ENCODE assay signal across 17 cellular contexts in the genomic region with DNA sequence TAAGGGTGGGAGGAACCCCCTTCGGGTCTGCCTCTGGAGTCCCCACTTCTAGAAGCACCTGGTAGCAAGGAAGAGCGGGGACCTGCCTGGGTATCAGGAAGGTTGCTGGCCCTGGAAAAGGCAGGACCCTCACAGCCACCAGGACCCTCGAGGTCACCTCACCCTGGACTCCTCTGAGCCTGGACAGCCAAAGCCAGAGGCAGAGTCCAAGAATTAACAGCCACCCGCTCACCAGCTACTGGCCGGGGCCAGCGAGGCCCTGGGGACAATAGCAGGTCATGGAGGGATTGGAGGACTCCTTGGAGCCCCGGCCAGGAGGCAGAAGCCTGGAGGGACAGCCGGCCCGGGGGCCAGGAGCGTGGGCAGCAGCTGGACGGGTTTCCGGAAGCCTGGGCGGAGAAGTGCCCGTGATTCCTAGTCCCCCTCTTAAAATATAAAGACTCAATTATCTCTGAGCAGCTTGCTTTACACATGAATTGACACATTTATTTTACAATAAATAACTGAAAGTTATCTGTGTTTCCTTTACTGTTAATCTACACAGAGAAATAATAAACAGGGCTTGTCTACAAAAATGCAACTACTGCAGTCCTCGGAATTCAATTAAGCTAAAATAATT. TPM values are rescaled to one million over a fixed set of nuclear protein-coding genes. Genes with fewer than 3 reads are reported as not detected.
A peak's percentile ranks its signal among the peaks of the same experiment; 100 is the strongest.
DNase-seq lines count a peak whose midpoint lies in the region; ATAC-seq, FAIRE-seq and TF ChIP-seq lines count a peak whose summit lies in the region.
"Had no signal": no experiment of that assay in that cellular context is flagged by ENCODE, and none has a peak within 500 bp of the region (broad histone marks: within the 10 kb centered on the region; RNA-seq: fewer than 3 reads in every experiment).

No MANE protein-coding gene starts in this region.

- H3K4me3 Mint-ChIP-seq in activated T-helper 1 cell treated with anti-CD3 and anti-CD28 coated beads, Interleukin-12 subunit alpha, Interleukin-12 subunit beta, Interleukin-2, Interleukin-4 antibody, amounts not matched to agents 30 ng/mL and 10 ng/mL and 1 ng/mL, durations not matched to agents 14 hours and 24 hours and 36 hours: peak overlapping the region; percentile 78
- H3K4me3 Mint-ChIP-seq in immature natural killer cell (peak overlapping the region in 3 of 5 donors; percentile 21 to 65 (median 42)), CD14-positive monocyte (no peak overlapping the region)

- TF ChIP-seq CTCF in A673 (conservative IDR thresholded peaks at IDR 0.05; ENCODE audit: low read depth, low read length) (no peak), HEK293 (tag by site-specific recombination; IDR thresholded peaks at IDR 0.05) (no peak), CD14-positive monocyte (IDR thresholded peaks at IDR 0.05) (no peak), lower lobe of right lung (IDR thresholded peaks at IDR 0.05) (no peak)

- no peak overlapping the region for H3K4me3 ChIP-seq in A673 (ENCODE audit: low read depth, low read length, poor library complexity, severe bottlenecking)
- no peak overlapping the region for H3K4me3 ChIP-seq in HEK293 (ENCODE audit: low read depth, low read length)
- no peak overlapping the region for H3K4me3 ChIP-seq in lower lobe of right lung
- no peak overlapping the region for H3K4me3 ChIP-seq in H7 (ENCODE audit: insufficient read depth, low read depth, low read length)
- H3K4me3 ChIP-seq: lung had no signal

- intact Hi-C loops in A673 (cut with micrococcal nuclease; ENCODE audit: unreplicated experiment) (no loop called here), CD14-positive monocyte (cut with micrococcal nuclease) (no loop called here), lower lobe of right lung (cut with DNase I) (no loop called here)
- intact Hi-C loops in activated T-helper 1 cell treated with anti-CD3 and anti-CD28 coated beads, Interleukin-12 subunit alpha, Interleukin-12 subunit beta, Interleukin-2, Interleukin-4 antibody, amounts not matched to agents 30 ng/mL and 10 ng/mL and 1 ng/mL, durations not matched to agents 14 hours and 24 hours and 36 hours (cut with micrococcal nuclease): no loop called here

- H3K27me3 ChIP-seq in A673 (replicated peaks; ENCODE audit: insufficient read depth, low read depth, low read length, poor library complexity): no peaks in the 10 kb centered on the region
- H3K27me3 ChIP-seq in lower lobe of right lung (ENCODE audit: low read depth): peaks cover 15% of the 10 kb centered on the region
- no peaks in the 10 kb centered on the region; the same call in 1 of the 2 replicates for H3K27me3 ChIP-seq in H7 (ENCODE audit: control insufficient read depth, insufficient read depth, low read length)

- no peak for FAIRE-seq in GM12891 (lab: Jason Lieb, UNC)

- peak overlapping the region; percentile 97 for H3K27ac Mint-ChIP-seq in activated T-helper 1 cell treated with anti-CD3 and anti-CD28 coated beads, Interleukin-12 subunit alpha, Interleukin-12 subunit beta, Interleukin-2, Interleukin-4 antibody, amounts not matched to agents 30 ng/mL and 10 ng/mL and 1 ng/mL, durations not matched to agents 14 hours and 24 hours and 36 hours
- H3K27ac Mint-ChIP-seq in immature natural killer cell: peak overlapping the region in 5 of 6 donors; percentile 57 to 80 (median 70)
- H3K27ac Mint-ChIP-seq in CD14-positive monocyte: no peak overlapping the region

- H3K4me1 Mint-ChIP-seq in activated T-helper 1 cell treated with anti-CD3 and anti-CD28 coated beads, Interleukin-12 subunit alpha, Interleukin-12 subunit beta, Interleukin-2, Interleukin-4 antibody, amounts not matched to agents 30 ng/mL and 10 ng/mL and 1 ng/mL, durations not matched to agents 14 hours and 24 hours and 36 hours (ENCODE audit: low read depth): peaks cover 95% of the 10 kb centered on the region
- peaks cover 80 to 93% of the 10 kb centered on the region in 2 donors for H3K4me1 Mint-ChIP-seq in immature natural killer cell
- no peaks in the 10 kb centered on the region for H3K4me1 Mint-ChIP-seq in CD14-positive monocyte

- H3K36me3 Mint-ChIP-seq in activated T-helper 1 cell treated with anti-CD3 and anti-CD28 coated beads, Interleukin-12 subunit alpha, Interleukin-12 subunit beta, Interleukin-2, Interleukin-4 antibody, amounts not matched to agents 30 ng/mL and 10 ng/mL and 1 ng/mL, durations not matched to agents 14 hours and 24 hours and 36 hours (ENCODE audit: low read depth): peaks cover 37% of the 10 kb centered on the region
- peaks cover 0 to 9% (median 5%) of the 10 kb centered on the region in 3 donors for H3K36me3 Mint-ChIP-seq in immature natural killer cell
- no peaks in the 10 kb centered on the region for H3K36me3 Mint-ChIP-seq in CD14-positive monocyte

- H3K36me3 ChIP-seq in A673 (ENCODE audit: insufficient read depth, low read length, poor library complexity, severe bottlenecking): peaks cover 95% of the 10 kb centered on the region
- peaks cover 0 to 11% of the 10 kb centered on the region in 2 experiments; a peak in 1 of 3 replicates for H3K36me3 ChIP-seq in HEK293 (ENCODE audit: control insufficient read depth in 2 of 2, insufficient read depth in 1 of 2, low read length in 2 of 2)
- H3K36me3 ChIP-seq in lower lobe of right lung: no peaks in the 10 kb centered on the region
- no peaks in the 10 kb centered on the region; the same call in 1 of the 2 replicates for H3K36me3 ChIP-seq in H7 (replicated peaks; ENCODE audit: control insufficient read depth, insufficient read depth, low read length)

- H3K27me3 Mint-ChIP-seq in activated T-helper 1 cell treated with anti-CD3 and anti-CD28 coated beads, Interleukin-12 subunit alpha, Interleukin-12 subunit beta, Interleukin-2, Interleukin-4 antibody, amounts not matched to agents 30 ng/mL and 10 ng/mL and 1 ng/mL, durations not matched to agents 14 hours and 24 hours and 36 hours (ENCODE audit: insufficient read depth): no peaks in the 10 kb centered on the region
- peaks cover 0 to 3% (median 3%) of the 10 kb centered on the region in 3 donors for H3K27me3 Mint-ChIP-seq in immature natural killer cell (ENCODE audit: low read depth in 3 of 3)
- H3K27me3 Mint-ChIP-seq in CD14-positive monocyte (ENCODE audit: low read depth in 3 of 3): peaks cover 18 to 37% (median 27%) of the 10 kb centered on the region in 3 donors

- TF ChIP-seq POLR2A in GM12891 (IDR thresholded peaks at IDR 0.05; ENCODE audit: low read depth, low read length): no peak

- no TSS peak for BruUV-seq in A673 (replicated peaks; lab: Mats Ljungman, UMichigan)

- no peak for ATAC-seq in lower lobe of right lung

- H3K9me3 Mint-ChIP-seq in activated T-helper 1 cell treated with anti-CD3 and anti-CD28 coated beads, Interleukin-12 subunit alpha, Interleukin-12 subunit beta, Interleukin-2, Interleukin-4 antibody, amounts not matched to agents 30 ng/mL and 10 ng/mL and 1 ng/mL, durations not matched to agents 14 hours and 24 hours and 36 hours: no peaks in the 10 kb centered on the region
- no peaks in the 10 kb centered on the region for H3K9me3 Mint-ChIP-seq in immature natural killer cell
- peaks cover 0 to 2% (median 0%) of the 10 kb centered on the region in 7 donors for H3K9me3 Mint-ChIP-seq in CD14-positive monocyte

- POLR2A ChIA-PET in A673 (lab: Charles Lee; ENCODE audit: low non-redundant PET): no interaction called here
- POLR2A ChIA-PET in HEK293 (lab: Yijun Ruan, JAX): no interaction called here

- H3K4me1 ChIP-seq in A673 (ENCODE audit: insufficient read depth, low read length, poor library complexity, severe bottlenecking) (peaks cover 75% of the 10 kb centered on the region), HEK293 (ENCODE audit: control insufficient read depth, insufficient read depth, low read length) (peaks cover 55% of the 10 kb centered on the region), lower lobe of right lung (no peaks in the 10 kb centered on the region)

- peak overlapping the region; percentile 24 for H3K27ac ChIP-seq in A673 (ENCODE audit: low read depth, low read length, poor library complexity, severe bottlenecking)
- peak overlapping the region; percentile 71; the same call in 1 of the 2 replicates for H3K27ac ChIP-seq in HEK293 (ENCODE audit: extremely low read depth, low read depth, low read length)
- no peak overlapping the region for H3K27ac ChIP-seq in lower lobe of right lung

- CTCF ChIA-PET in A673 (lab: Charles Lee) (interaction anchor here (0.5 kb wide), 1 partner anchor 12 kb away, joined by 3 read pairs; no protein-coding TSS in a partner anchor), HEK293 (lab: Yijun Ruan, JAX) (interaction anchor here (1.3 kb wide), 1 partner anchor 12 kb away, joined by 5 read pairs; no protein-coding TSS in a partner anchor)

- DNase-seq in A673 (ENCODE audit: low spot score) (no peak), immature natural killer cell (no peak), CD14-positive monocyte (ENCODE audit: low spot score) (no peak), lower lobe of right lung (no peak), GM12891 (ENCODE audit: insufficient read length, low spot score) (no peak), H7 (no peak)
- DNase-seq in activated T-helper 1 cell treated with anti-CD3 and anti-CD28 coated beads, Interleukin-12 subunit alpha, Interleukin-12 subunit beta, Interleukin-2, Interleukin-4 antibody, amounts not matched to agents 30 ng/mL and 10 ng/mL and 1 ng/mL, durations not matched to agents 14 hours and 24 hours and 36 hours (ENCODE audit: low spot score): no peak
- DNase-seq: Calu3; GF-D8; KG1; NCI-H1048; NCI-H524 treated with DMSO at 0.1 percent for 48 hours; SIG-M5; stimulated activated CD4-positive, alpha-beta T cell treated with anti-CD3 and anti-CD28 coated beads, Interleukin-4, amount 100 ng/mL, for 24 hours; T1000 had no signal

- H3K9me3 ChIP-seq in A673 (ENCODE audit: low read depth, low read length, poor library complexity, severe bottlenecking) (no peaks in the 10 kb centered on the region), HEK293 (ENCODE audit: control insufficient read depth, insufficient read depth, low read depth, low read length) (no peaks in the 10 kb centered on the region), lower lobe of right lung (no peaks in the 10 kb centered on the region)

TF ChIP-seq in GM12891, 5 proteins besides CTCF, POLR2A, EP300 and RAD21:
- no peak for TF ChIP-seq SPI1 (IDR thresholded peaks at IDR 0.05; ENCODE audit: low read depth, low read length)
- no peak for TF ChIP-seq TAF1 (IDR thresholded peaks at IDR 0.05; ENCODE audit: low read depth, low read length)
- no peak for TF ChIP-seq POLR2AphosphoS5 (IDR thresholded peaks at IDR 0.05; ENCODE audit: low read depth, low read length)
- TF ChIP-seq POU2F2 (IDR thresholded peaks at IDR 0.05; ENCODE audit: low read depth, low read length): no peak
- no peak for TF ChIP-seq PAX5 (IDR thresholded peaks at IDR 0.05; ENCODE audit: insufficient read depth, low read length, severe bottlenecking)

RNA-seq across cellular contexts. Expression of a gene that starts 17.5 kb away (rescaled TPM):
- total RNA-seq in A673 (2021) (80.6 and 81.3 TPM in 2 replicates), lower lobe of right lung (2.3 TPM)
- total RNA-seq in activated T-helper 1 cell treated with anti-CD3 and anti-CD28 coated beads, Interleukin-12 subunit alpha, Interleukin-12 subunit beta, Interleukin-2, Interleukin-4 antibody, amounts not matched to agents 30 ng/mL and 10 ng/mL and 1 ng/mL, durations not matched to agents 14 hours and 24 hours and 36 hours: 43.5 and 45.4 TPM in 2 replicates
- polyA plus RNA-seq in immature natural killer cell (1 to 10 TPM in 2 of 3 donors, under 1 TPM in 1; 0.75 to 3.1 (median 1.0) TPM), CD14-positive monocyte (not detected)
- polyA plus RNA-seq in GM12891 (2012; ENCODE audit: low read depth, missing spikeins): 0.14 TPM
- total RNA-seq in H7 (2014; rRNA removed; shearing (Covaris generic)): 5.7 and 6.1 TPM in 2 replicates

Comparison
In these comparisons a context has a peak if more than half of its experiments do, and no peak if none do; other contexts are left out.
1. H3K27ac Mint-ChIP-seq: peak in activated T-helper 1 cell treated with anti-CD3 and anti-CD28 coated beads, Interleukin-12 subunit alpha, Interleukin-12 subunit beta, Interleukin-2, Interleukin-4 antibody, amounts not matched to agents 30 ng/mL and 10 ng/mL and 1 ng/mL, durations not matched to agents 14 hours and 24 hours and 36 hours (single experiment) and immature natural killer cell (5 of 6); none in CD14-positive monocyte (0 of 7).
2. H3K4me3 Mint-ChIP-seq: peak in activated T-helper 1 cell treated with anti-CD3 and anti-CD28 coated beads, Interleukin-12 subunit alpha, Interleukin-12 subunit beta, Interleukin-2, Interleukin-4 antibody, amounts not matched to agents 30 ng/mL and 10 ng/mL and 1 ng/mL, durations not matched to agents 14 hours and 24 hours and 36 hours (single experiment) and immature natural killer cell (3 of 5); none in CD14-positive monocyte (0 of 2).